ENCODE assay signal across 9 cellular contexts in the genomic region with DNA sequence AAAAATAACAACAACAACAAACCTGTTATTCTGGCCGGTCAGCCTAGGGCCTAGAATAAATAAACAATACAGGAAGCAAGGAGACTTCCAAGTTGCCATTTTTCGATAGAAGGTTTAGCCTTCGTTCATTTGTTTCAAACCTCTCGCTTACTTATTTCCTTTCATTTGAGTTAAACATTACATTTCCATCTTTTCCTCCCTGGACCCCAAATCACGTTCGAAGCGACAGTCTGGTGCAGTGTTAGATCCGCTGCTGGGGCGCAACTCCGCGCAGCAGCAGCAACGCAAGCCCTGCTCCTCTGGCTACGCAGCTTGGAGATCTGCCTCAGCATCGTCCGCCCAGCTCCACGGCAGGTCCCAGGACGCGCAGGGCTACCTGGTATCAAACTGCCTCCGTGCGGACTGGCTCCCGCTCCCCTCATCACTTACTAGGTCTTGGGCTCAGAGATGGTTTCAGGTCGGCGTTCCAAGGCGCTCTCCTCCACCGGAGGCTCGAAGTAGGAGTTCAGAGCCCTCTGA. TPM values are rescaled to one million over a fixed set of nuclear protein-coding genes. Genes with fewer than 3 reads are reported as not detected.
DNase-seq lines count a peak whose midpoint lies in the region; ATAC-seq and TF ChIP-seq lines count a peak whose summit lies in the region.
"Had no signal": no experiment of that assay in that cellular context is flagged by ENCODE, and none has a peak within 500 bp of the region (broad histone marks: within the 10 kb centered on the region; RNA-seq: fewer than 3 reads in every experiment).

No MANE protein-coding gene starts in this region.

- H3K4me3 ChIP-seq in lower leg skin (ENCODE audit: low read depth, poor library complexity, severe bottlenecking): peak overlapping the region; percentile 96

- peaks cover 0 to 2% (median 0%) of the 10 kb centered on the region in 3 donors for H3K27me3 Mint-ChIP-seq in CD14-positive monocyte (ENCODE audit: low read depth in 3 of 3)

- H3K4me1 Mint-ChIP-seq in CD14-positive monocyte: peaks cover 40% of the 10 kb centered on the region

- TF ChIP-seq CTCF in CD14-positive monocyte (IDR thresholded peaks at IDR 0.05): no peak
- no peak for TF ChIP-seq CTCF in lower leg skin (IDR thresholded peaks at IDR 0.05)

- peaks cover 0 to 13% (median 8%) of the 10 kb centered on the region in 7 donors for H3K9me3 Mint-ChIP-seq in CD14-positive monocyte

- DNase-seq in CD14-positive monocyte (ENCODE audit: low spot score) (no peak), T-helper 1 cell (peak in 3 of 5 donors; percentile 14 to 64 (median 29)), dermis blood vessel endothelial cell (peak; percentile 61), lower leg skin (ENCODE audit: low spot score in 2 of 2) (peak in 1 of 2 donors; percentile 89), AML-193 (lab: John Stamatoyannopoulos, UW) (no peak)
- DNase-seq in stimulated activated CD8-positive, alpha-beta memory T cell treated with anti-CD3 and anti-CD28 coated beads, Interleukin-7, amount 100 ng/mL, for 48 hours (ENCODE audit: extremely low read depth in 1 of 2, low read depth in 1 of 2): peak; percentile 4 to 7

- ATAC-seq in GM19043 (IDR thresholded peaks at IDR 0.05; ENCODE audit: low read depth, unreplicated experiment) (peak; percentile 28), HG03342 (IDR thresholded peaks at IDR 0.05; ENCODE audit: unreplicated experiment) (peak; percentile 36)

- peak overlapping the region; percentile 96 to 98 for H3K4me3 Mint-ChIP-seq in CD14-positive monocyte

- H3K36me3 Mint-ChIP-seq in CD14-positive monocyte: peaks cover 34 to 40% of the 10 kb centered on the region in 2 donors

- intact Hi-C loops in CD14-positive monocyte (cut with micrococcal nuclease): loop anchor here (2.0 to 10.0 kb wide), 2 partner anchors 59 to 109 kb away; a partner anchor contains a TSS
- intact Hi-C loops in lower leg skin (cut with DNase I; ENCODE audit: low total_unique reads): no loop called here

- WGBS in lower leg skin, 2 donors: 0% methylated on average over 26 of the region's 26 CpGs

- H3K27ac Mint-ChIP-seq in CD14-positive monocyte: peak overlapping the region; percentile 94 to 99 (median 98)

- no peak for TF ChIP-seq POLR2A in lower leg skin (IDR thresholded peaks at IDR 0.05)

RNA-seq across cellular contexts. Expression of a gene that starts 0.5 kb away (rescaled TPM):
- 10 to 100 TPM; 21.8 to 24.2 TPM for polyA plus RNA-seq in CD14-positive monocyte
- 27.2 and 35.6 TPM in 2 replicates for total RNA-seq in dermis blood vessel endothelial cell
- 10 to 100 TPM; 25.3 to 36.6 (median 26.6) TPM for total RNA-seq in lower leg skin

RNA-seq across cellular contexts. Expression of a gene that starts 0.7 kb away (rescaled TPM):
- 10 to 100 TPM; 14.5 to 20.1 TPM for polyA plus RNA-seq in CD14-positive monocyte
- total RNA-seq in dermis blood vessel endothelial cell (3.7 and 9.2 TPM in 2 replicates), lower leg skin (10 to 100 TPM in 2 of 4 donors, 1 to 10 TPM in 2; 4.6 to 22.6 (median 10.6) TPM)

RNA-seq across cellular contexts. Expression of a gene that starts 20.2 kb away (rescaled TPM):
- polyA plus RNA-seq in CD14-positive monocyte: not detected
- 0.05 TPM in 1 of 2 replicates, not detected in the other for total RNA-seq in dermis blood vessel endothelial cell
- 1 to 10 TPM in 1 of 4 donors, under 1 TPM in 3; 0.38 to 1.1 (median 0.54) TPM for total RNA-seq in lower leg skin
- total RNA-seq: T-helper 1 cell treated with Interleukin-12 subunit alpha and Interleukin-12 subunit beta and Interleukin-4 antibody, amounts not matched to agents 30 ng/mL and 1 ng/mL, for 36 hours had no signal

RNA-seq across cellular contexts. Expression of a gene that starts 52.8 kb away (rescaled TPM):
- polyA plus RNA-seq in CD14-positive monocyte: 10 to 100 TPM; 55.4 to 78.8 TPM
- total RNA-seq in dermis blood vessel endothelial cell (111 and 205 TPM in 2 replicates), lower leg skin (10 to 100 TPM; 50.9 to 63.3 (median 52.8) TPM)

Comparison
In these comparisons a context has a peak if more than half of its experiments do, and no peak if none do; other contexts are left out.
1. DNase-seq: peak in T-helper 1 cell (3 of 5), dermis blood vessel endothelial cell (single experiment) and stimulated activated CD8-positive, alpha-beta memory T cell treated with anti-CD3 and anti-CD28 coated beads, Interleukin-7, amount 100 ng/mL, for 48 hours (2 of 2); none in CD14-positive monocyte (single experiment) and AML-193 (0 of 2).